Comparison of ENCODE assay signal across 21 cellular contexts in the genomic region with DNA sequence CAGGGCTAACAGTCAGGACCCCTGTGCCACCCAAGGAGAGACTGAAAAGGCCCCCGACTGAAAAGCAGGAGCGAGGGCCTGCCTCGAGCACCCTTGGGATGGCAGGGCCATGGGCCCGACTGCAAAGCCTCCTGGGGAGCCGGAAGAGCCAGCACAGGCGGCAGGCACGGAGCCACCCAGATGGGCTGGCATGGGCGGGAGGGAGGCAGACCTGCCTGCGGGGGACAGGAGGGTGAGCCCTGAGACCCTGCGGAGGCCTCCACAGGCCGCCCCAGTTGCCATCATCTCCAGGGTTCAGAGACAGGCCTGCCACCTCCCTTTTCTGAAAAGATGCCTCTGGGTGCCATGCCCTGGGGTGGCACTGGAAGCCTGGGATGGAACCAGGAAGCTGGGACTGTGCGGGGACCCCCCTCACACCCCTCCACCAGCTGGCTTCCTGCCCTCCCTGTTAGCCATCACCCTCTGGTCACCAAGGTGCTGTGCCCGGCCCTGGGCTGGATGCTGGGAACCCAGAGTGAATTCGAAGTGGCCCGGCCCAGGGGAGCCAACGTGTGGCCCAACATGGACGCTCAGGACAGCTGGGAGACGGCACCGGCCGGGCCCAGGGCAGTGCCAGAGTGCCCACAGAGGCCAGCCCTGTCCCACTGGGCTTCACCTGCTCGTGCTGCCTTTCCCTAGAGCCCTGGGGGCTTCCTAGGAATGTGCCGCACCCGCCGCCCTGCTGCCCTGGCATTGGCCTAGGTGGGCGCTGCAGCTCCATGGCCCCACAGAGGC. TPM values are rescaled to one million over a fixed set of nuclear protein-coding genes. Genes with fewer than 3 reads are reported as not detected.
A peak's percentile ranks its signal among the peaks of the same experiment; 100 is the strongest.
DNase-seq lines count a peak whose midpoint lies in the region; ATAC-seq, FAIRE-seq and TF ChIP-seq lines count a peak whose summit lies in the region.
"Had no signal": no experiment of that assay in that cellular context is flagged by ENCODE, and none has a peak within 500 bp of the region (broad histone marks: within the 10 kb centered on the region; RNA-seq: fewer than 3 reads in every experiment).

No MANE protein-coding gene starts in this region.

- peak overlapping the region; percentile 85 to 92 for H3K27ac ChIP-seq in right atrium auricular region
- peak overlapping the region; percentile 49 to 76 (median 65) for H3K27ac ChIP-seq in pancreas
- peak overlapping the region; percentile 86 to 96 for H3K27ac ChIP-seq in uterus

- H3K27me3 ChIP-seq in right atrium auricular region, result no peaks in the 10 kb centered on the region
- H3K27me3 ChIP-seq in pancreas, result no peaks in the 10 kb centered on the region
- H3K27me3 ChIP-seq in uterus, result no peaks in the 10 kb centered on the region

- peak; percentile 23 to 48 (median 36) for ATAC-seq in pancreas
- ATAC-seq: PC-3; stimulated activated naive CD8-positive, alpha-beta T cell treated with anti-CD3 and anti-CD28 coated beads, Interleukin-15, Interleukin-2, amounts not matched to agents 100 U/mL and 50 U/mL, for 24 hours had no signal

- H3K9me3 ChIP-seq in right atrium auricular region (no peaks in the 10 kb centered on the region), pancreas (no peaks in the 10 kb centered on the region), uterus (no peaks in the 10 kb centered on the region)

- intact Hi-C loops in pancreas (cut with DNase I), result no loop called here
- intact Hi-C loops in uterus (cut with DNase I; ENCODE audit: low total_unique reads), result no loop called here

- TF ChIP-seq CTCF in right atrium auricular region (IDR thresholded peaks at IDR 0.05) (no peak), pancreas (IDR thresholded peaks at IDR 0.05) (no peak), uterus (IDR thresholded peaks at IDR 0.05) (no peak)

- H3K36me3 ChIP-seq in right atrium auricular region (no peaks in the 10 kb centered on the region), pancreas (no peaks in the 10 kb centered on the region), uterus (no peaks in the 10 kb centered on the region)

- H3K4me3 ChIP-seq in right atrium auricular region, result peak overlapping the region in 1 of 2 donors; percentile 34
- no peak overlapping the region for H3K4me3 ChIP-seq in pancreas
- H3K4me3 ChIP-seq in uterus, result no peak overlapping the region

- H3K4me1 ChIP-seq in right atrium auricular region, result peaks cover 0 to 42% of the 10 kb centered on the region in 2 donors
- H3K4me1 ChIP-seq in pancreas, result peaks cover 9 to 12% (median 9%) of the 10 kb centered on the region in 3 donors
- peaks cover 13 to 26% of the 10 kb centered on the region in 2 donors for H3K4me1 ChIP-seq in uterus

- peak; percentile 59 for DNase-seq in activated effector memory CD4-positive, alpha-beta T cell treated with anti-CD3 and anti-CD28 coated beads, Interleukin-2, amount 50 U/mL, for 16 hours
- no peak for DNase-seq in activated effector memory CD4-positive, alpha-beta T cell treated with Interleukin-2 at 50 U/mL for 16 hours
- DNase-seq in right atrium auricular region (ENCODE audit: low spot score) (no peak), pancreas (peak in 3 of 6 donors; percentile 16 to 76 (median 45)), uterus (peak; percentile 37 to 39), T1000 (lab: John Stamatoyannopoulos, UW) (no peak), foreskin melanocyte (no peak), activated gamma-delta T cell treated with Interleukin-2 at 50 U/mL for 16 hours (no peak)
- DNase-seq: activated CD4-positive, alpha-beta T cell treated with anti-CD3 and anti-CD28 coated beads, Interleukin-2, amount 50 U/mL, for 1 hour; CD8-positive, alpha-beta memory T cell; GF-D8; GOT3; KBM-7; mesendoderm; NCI-H510A treated with DMSO at 0.1 percent for 48 hours; PC-3; stimulated activated naive CD8-positive, alpha-beta T cell treated with anti-CD3 and anti-CD28 coated beads, Interleukin-15, Interleukin-2, amounts not matched to agents 100 U/mL and 50 U/mL, for 24 hours; T-helper 2 cell had no signal

- FAIRE-seq in pancreas (lab: Jason Lieb, UNC), result no peak
- FAIRE-seq: GM18507 had no signal

- WGBS in pancreas, 2 donors, result 76 to 79% methylated on average over 23 to 25 of the region's 25 CpGs

- no peak for TF ChIP-seq POLR2A in uterus (IDR thresholded peaks at IDR 0.05)

RNA-seq across cellular contexts. Expression of gene TSPAN32, which starts 13.8 kb away (rescaled TPM):
- 10 to 100 TPM in 1 of 2 donors, 1 to 10 TPM in 1; 2.6 to 15.2 TPM for total RNA-seq in right atrium auricular region
- total RNA-seq in pancreas, result 1 to 10 TPM in 1 of 6 donors, under 1 TPM in 4, not detected in 1; 0.25 to 1.2 (median 0.37) TPM
- polyA plus RNA-seq in pancreas, result 1 to 10 TPM in 1 of 2 donors, under 1 TPM in 1; 0.49 to 1.4 TPM
- total RNA-seq in uterus, result 1 to 10 TPM in 2 of 4 donors, not detected in 2; 2.5 to 3.3 TPM
- total RNA-seq: PC-3, pulmonary artery endothelial cell had no signal

RNA-seq across cellular contexts. Expression of gene C11orf21, which starts 13.9 kb away (rescaled TPM):
- total RNA-seq in right atrium auricular region (10 to 100 TPM in 1 of 2 donors, 1 to 10 TPM in 1; 1.4 to 11.9 TPM), pancreas (under 1 TPM; 0.04 to 0.69 (median 0.19) TPM), uterus (1 to 10 TPM in 2 of 4 donors, not detected in 2; 1.7 to 1.8 TPM)
- polyA plus RNA-seq in pancreas, result under 1 TPM; 0.23 to 0.80 TPM
- total RNA-seq: PC-3, pulmonary artery endothelial cell had no signal

RNA-seq across cellular contexts. Expression of gene ASCL2, which starts 45.2 kb away (rescaled TPM):
- total RNA-seq in right atrium auricular region (under 1 TPM in 1 of 2 donors, not detected in 1; 0.51 TPM), pancreas (1 to 10 TPM in 2 of 6 donors, under 1 TPM in 4; 0.24 to 1.4 (median 0.69) TPM), uterus (1 to 10 TPM in 3 of 4 donors, not detected in 1; 1.0 to 1.6 (median 1.5) TPM)
- 1 to 10 TPM; 1.4 to 7.0 TPM for polyA plus RNA-seq in pancreas
- total RNA-seq: A172, pulmonary artery endothelial cell had no signal

Comparison
In these comparisons a context has a peak if more than half of its experiments do, and no peak if none do; other contexts are left out.
1. DNase-seq: peak in activated effector memory CD4-positive, alpha-beta T cell treated with anti-CD3 and anti-CD28 coated beads, Interleukin-2, amount 50 U/mL, for 16 hours (single experiment) and uterus (2 of 2); none in activated effector memory CD4-positive, alpha-beta T cell treated with Interleukin-2 at 50 U/mL for 16 hours (single experiment), right atrium auricular region (single experiment), T1000 (single experiment), foreskin melanocyte (single experiment) and activated gamma-delta T cell treated with Interleukin-2 at 50 U/mL for 16 hours (single experiment).
2. Peak in every context shown above with its lines, with median percentiles within 50 percentile points of each other: H3K27ac ChIP-seq.